Comparison of ENCODE assay signal across 21 cellular contexts in genomic region chr13:47110833-47111240, GRCh38.
DNase-seq lines count a peak whose midpoint lies in the region; ATAC-seq and TF ChIP-seq lines count a peak whose summit lies in the region.
"Had no signal": no experiment of that assay in that cellular context is flagged by ENCODE, and none has a peak within 500 bp of the region (broad histone marks: within the 10 kb centered on the region; RNA-seq: fewer than 3 reads in every experiment).

No MANE protein-coding gene starts in this region.

- no peaks in the 10 kb centered on the region for H3K79me2 ChIP-seq in H9 (ENCODE audit: insufficient read depth, low read length)
- no peaks in the 10 kb centered on the region for H3K79me2 ChIP-seq in hepatocyte
- no peaks in the 10 kb centered on the region for H3K79me2 ChIP-seq in trophoblast cell (ENCODE audit: control insufficient read depth, insufficient read depth, low read length, poor library complexity)

- H2BK120ac ChIP-seq in H9 (ENCODE audit: low read depth, low read length, poor library complexity, severe bottlenecking): no peak overlapping the region
- H2BK120ac ChIP-seq in trophoblast cell (ENCODE audit: insufficient read depth, low read length, poor library complexity): peak overlapping the region; percentile 94

- H3K27ac Mint-ChIP-seq in H9: peak overlapping the region; percentile 46 to 75 (median 58); a peak in 4 of 7 replicates
- H3K27ac Mint-ChIP-seq: CD4-positive, CD25-positive, alpha-beta regulatory T cell had no signal

- no peak overlapping the region for H2BK5ac ChIP-seq in H9 (ENCODE audit: insufficient read length, low read length)
- H2BK5ac ChIP-seq in trophoblast cell (ENCODE audit: low read depth, low read length, poor library complexity): peak overlapping the region; percentile 67

- H3K4me3 Mint-ChIP-seq in H9: no peak overlapping the region
- H3K4me3 Mint-ChIP-seq: CD4-positive, CD25-positive, alpha-beta regulatory T cell had no signal

- H3K9me3 ChIP-seq in H9 (ENCODE audit: control insufficient read depth, low read depth, low read length) (no peaks in the 10 kb centered on the region), hepatocyte (ENCODE audit: low read depth) (no peaks in the 10 kb centered on the region), trophoblast cell (ENCODE audit: insufficient read depth, low read depth, low read length) (no peaks in the 10 kb centered on the region)
- H3K9me3 ChIP-seq: BE2C, Caco-2, SJSA1 had no signal

- peaks cover 5 to 13% of the 10 kb centered on the region in 2 experiments for H3K9me3 Mint-ChIP-seq in H9

- ATAC-seq in HG03378 (IDR thresholded peaks at IDR 0.05; ENCODE audit: unreplicated experiment) (no peak), GM21528 (IDR thresholded peaks at IDR 0.05; ENCODE audit: low FRiP score, unreplicated experiment) (no peak)
- no peak for ATAC-seq in activated CD4-positive, CD25-positive, alpha-beta regulatory T cell treated with anti-CD3 and anti-CD28 coated beads, Interleukin-2, amount 50 U/mL, for 24 hours
- ATAC-seq: HepG2, Right ventricle myocardium inferior had no signal

- no CpG with 5 or more reads among the region's 12 CpGs for WGBS in H9 (ENCODE audit: extremely low coverage, insufficient read length, low lambda C conversion rate)
- 91% methylated on average over 12 of the region's 12 CpGs for WGBS in hepatocyte (ENCODE audit: low lambda C conversion rate, missing lambda C conversion rate)
- no CpG with 5 or more reads among the region's 12 CpGs for WGBS in trophoblast cell (ENCODE audit: extremely low coverage, insufficient coverage, insufficient read length)

- no peak overlapping the region for H3K27ac ChIP-seq in H9 (ENCODE audit: insufficient read length, low read depth, low read length)
- H3K27ac ChIP-seq in hepatocyte: peak overlapping the region; percentile 39
- H3K27ac ChIP-seq in trophoblast cell (ENCODE audit: low read depth, low read length): peak overlapping the region; percentile 81
- H3K27ac ChIP-seq: SJSA1 had no signal

- H3K36me3 Mint-ChIP-seq in H9 (ENCODE audit: insufficient read depth in 1 of 3, low read depth in 3 of 3): peaks cover 7 to 25% (median 12%) of the 10 kb centered on the region in 3 experiments
- H3K36me3 Mint-ChIP-seq: CD4-positive, CD25-positive, alpha-beta regulatory T cell had no signal

- H3K4me1 Mint-ChIP-seq in H9: peaks cover 50 to 56% of the 10 kb centered on the region in 2 experiments
- H3K4me1 Mint-ChIP-seq: CD4-positive, CD25-positive, alpha-beta regulatory T cell had no signal

- no peak overlapping the region for H3K4ac ChIP-seq in H9 (ENCODE audit: low read depth, low read length)
- peak overlapping the region; percentile 5 for H3K4ac ChIP-seq in trophoblast cell (ENCODE audit: low read depth, low read length)

- H3K4me2 ChIP-seq in H9 (ENCODE audit: insufficient read depth, insufficient read length, low read length) (no peak overlapping the region), hepatocyte (no peak overlapping the region), trophoblast cell (ENCODE audit: low read length) (no peak overlapping the region)

- H3K14ac ChIP-seq in H9 (ENCODE audit: insufficient read depth, low read length) (peak overlapping the region; percentile 71; the same call in 1 of the 2 replicates), trophoblast cell (ENCODE audit: low read length) (peak overlapping the region; percentile 83)

- no peak overlapping the region for H3K9ac ChIP-seq in H9 (ENCODE audit: extremely low read depth, insufficient read length, low read length)
- no peak overlapping the region for H3K9ac ChIP-seq in trophoblast cell (ENCODE audit: low read length)

- H2BK20ac ChIP-seq in H9 (ENCODE audit: low read depth, low read length, poor library complexity, severe bottlenecking): no peak overlapping the region

- H2AK5ac ChIP-seq in H9 (ENCODE audit: insufficient read length, low read length) (no peak overlapping the region), trophoblast cell (ENCODE audit: low read length) (peak overlapping the region; percentile 64)

- H3K4me3 ChIP-seq in hepatocyte (no peak overlapping the region), trophoblast cell (ENCODE audit: low read depth, low read length) (no peak overlapping the region)
- H3K4me3 ChIP-seq: SJSA1 had no signal

- H3K23ac ChIP-seq in H9 (ENCODE audit: insufficient read length, low read depth, low read length): no peak overlapping the region
- no peak overlapping the region for H3K23ac ChIP-seq in trophoblast cell (ENCODE audit: low read length)

- H4K20me1 ChIP-seq in H9 (ENCODE audit: control insufficient read depth, insufficient read depth, insufficient read length): no peaks in the 10 kb centered on the region
- no peaks in the 10 kb centered on the region for H4K20me1 ChIP-seq in hepatocyte (ENCODE audit: insufficient read depth, poor library complexity, severe bottlenecking)

- H3K56ac ChIP-seq in H9 (ENCODE audit: insufficient read length, low read depth, low read length): no peak overlapping the region

- H3K18ac ChIP-seq in H9 (ENCODE audit: insufficient read length, low read depth, low read length): no peak overlapping the region
- peak overlapping the region; percentile 24 for H3K18ac ChIP-seq in trophoblast cell (ENCODE audit: low read length)

- no peak for DNase-seq in H9
- peak; percentile 50 for DNase-seq in RPMI7951 (ENCODE audit: low read depth)
- DNase-seq in hepatocyte (ENCODE audit: low spot score): no peak
- DNase-seq in trophoblast cell: no peak
- no peak for DNase-seq in CD1c-positive myeloid dendritic cell (ENCODE audit: extremely low spot score)
- DNase-seq: BE2C; CD4-positive, CD25-positive, alpha-beta regulatory T cell; KG1; MV-4-11; NCI-H1105 treated with DMSO at 0.1 percent for 48 hours; NCI-H1694; NCI-H2081; NCI-H2171 treated with DMSO at 0.1 percent for 48 hours; NCI-H524 treated with DMSO at 0.1 percent for 48 hours had no signal

- H3K36me3 ChIP-seq in hepatocyte (replicated peaks; ENCODE audit: insufficient read depth, low read depth) (no peaks in the 10 kb centered on the region), trophoblast cell (ENCODE audit: control insufficient read depth in 1 of 2, insufficient read depth in 2 of 2, low read length in 2 of 2) (no peaks in the 10 kb centered on the region)
- H3K36me3 ChIP-seq: BE2C, SJSA1 had no signal

- H3K4me1 ChIP-seq in H9 (ENCODE audit: insufficient read depth, low read length): no peaks in the 10 kb centered on the region; the same call in none of the 2 replicates
- peaks cover 8% of the 10 kb centered on the region for H3K4me1 ChIP-seq in hepatocyte (ENCODE audit: insufficient read depth)
- H3K4me1 ChIP-seq in trophoblast cell (ENCODE audit: control insufficient read depth in 1 of 2, insufficient read depth in 2 of 2, low read length in 2 of 2): peaks cover 21 to 22% of the 10 kb centered on the region in 2 experiments
- H3K4me1 ChIP-seq: BE2C, Caco-2 had no signal

- H3K27me3 ChIP-seq in H9 (ENCODE audit: insufficient read depth, low read length) (no peaks in the 10 kb centered on the region), hepatocyte (no peaks in the 10 kb centered on the region), trophoblast cell (ENCODE audit: insufficient read depth, low read length) (no peaks in the 10 kb centered on the region)
- H3K27me3 ChIP-seq: BE2C, SJSA1 had no signal

- H3T11ph ChIP-seq in H9 (ENCODE audit: low read length): no peak overlapping the region

- no peaks in the 10 kb centered on the region for H3K23me2 ChIP-seq in H9 (ENCODE audit: insufficient read length, low read depth, low read length, poor library complexity, severe bottlenecking)

- no peak overlapping the region for H2AFZ ChIP-seq in H9 (ENCODE audit: low read length)
- H2AFZ ChIP-seq in hepatocyte: peak overlapping the region; percentile 14
- no peak overlapping the region for H2AFZ ChIP-seq in trophoblast cell (ENCODE audit: insufficient read depth, low read length, poor library complexity)

- H4K8ac ChIP-seq in H9 (replicated peaks; ENCODE audit: insufficient read length, low read depth, low read length): no peak overlapping the region
- peak overlapping the region; percentile 73 for H4K8ac ChIP-seq in trophoblast cell (ENCODE audit: low read depth, low read length)

- H4K12ac ChIP-seq in trophoblast cell (ENCODE audit: low read depth, low read length): no peak overlapping the region

- no peaks in the 10 kb centered on the region for H3K9me2 ChIP-seq in hepatocyte (replicated peaks; ENCODE audit: insufficient read depth)

- no peak overlapping the region for H2BK15ac ChIP-seq in H9 (ENCODE audit: low read depth, low read length)

- H4K5ac ChIP-seq in H9 (ENCODE audit: insufficient read length, low read depth, low read length): no peak overlapping the region

- no peak for TF ChIP-seq CTCF in H9 (conservative IDR thresholded peaks at IDR 0.05)
- no peak for TF ChIP-seq CTCF in hepatocyte (IDR thresholded peaks at IDR 0.05; ENCODE audit: poor library complexity)

- H4K91ac ChIP-seq in H9 (ENCODE audit: insufficient read length, low read depth, low read length) (no peak overlapping the region), trophoblast cell (ENCODE audit: low read depth, low read length) (peak overlapping the region; percentile 80)

- H3K27me3 Mint-ChIP-seq in H9 (ENCODE audit: low read depth): no peaks in the 10 kb centered on the region; the same call in 1 of the 2 replicates
- H3K27me3 Mint-ChIP-seq: CD4-positive, CD25-positive, alpha-beta regulatory T cell had no signal

- H2BK12ac ChIP-seq in H9 (ENCODE audit: insufficient read length, low read depth, low read length): no peak overlapping the region
- peak overlapping the region; percentile 87 for H2BK12ac ChIP-seq in trophoblast cell (ENCODE audit: low read length)

- H3K79me1 ChIP-seq in H9 (ENCODE audit: insufficient read depth, low read depth, low read length, poor library complexity, severe bottlenecking): no peaks in the 10 kb centered on the region
- H3K79me1 ChIP-seq in trophoblast cell (ENCODE audit: low read length): peaks cover 17% of the 10 kb centered on the region
